Comparison of ENCODE assay signal across 3 cellular contexts in genomic region chr1:118957579-118957978, GRCh38.
TF ChIP-seq lines count a peak whose summit lies in the region.

No MANE protein-coding gene starts in this region.

TF ChIP-seq in HEK293, 187 proteins besides CTCF, POLR2A, EP300 and RAD21:
- peak; percentile 90 for TF ChIP-seq ZNF146 (tag by site-specific recombination; IDR thresholded peaks at IDR 0.05)
- TF ChIP-seq ZNF580 (tag by site-specific recombination; IDR thresholded peaks at IDR 0.05): peak; percentile 56; the same call in 1 of the 2 replicates

TF ChIP-seq in K562, 482 proteins besides CTCF, POLR2A, EP300 and RAD21:
- TF ChIP-seq ZNF146 (CRISPR knock-in tag; IDR thresholded peaks at IDR 0.05; ENCODE audit: unreplicated experiment): peak; percentile 88
- TF ChIP-seq RBM25 (IDR thresholded peaks at IDR 0.05; ENCODE audit: low read depth, low read length, severe bottlenecking): peak; percentile 33

TF ChIP-seq in HepG2, 621 proteins besides CTCF, POLR2A, EP300 and RAD21:
- peak; percentile 42; the same call in 1 of the 2 replicates for TF ChIP-seq CHD4 (IDR thresholded peaks at IDR 0.05; ENCODE audit: borderline replicate concordance, low read length)
TF ChIP-seq in HepG2: peak in this region for 1; not testable (repeated sequence) for 620.
